ENCODE assay signal across 8 cellular contexts in genomic region chr19:21569497-21569870, GRCh38.
DNase-seq lines count a peak whose midpoint lies in the region; TF ChIP-seq lines count a peak whose summit lies in the region.

No MANE protein-coding gene starts in this region.

- H3K36me3 ChIP-seq in testis (ENCODE audit: low read depth, missing control alignments) (no peaks in the 10 kb centered on the region), smooth muscle cell (ENCODE audit: low read depth) (no peaks in the 10 kb centered on the region)

- TF ChIP-seq CTCF in testis (IDR thresholded peaks at IDR 0.05), result no peak
- TF ChIP-seq CTCF in smooth muscle cell (IDR thresholded peaks at IDR 0.05; ENCODE audit: borderline replicate concordance, insufficient read depth, poor library complexity, severe bottlenecking), result no peak

- H4K20me1 ChIP-seq in smooth muscle cell (ENCODE audit: low read depth), result no peaks in the 10 kb centered on the region

- TF ChIP-seq POLR2A in testis (IDR thresholded peaks at IDR 0.05), result no peak

- H3F3A ChIP-seq in smooth muscle cell (ENCODE audit: low read depth), result no peaks in the 10 kb centered on the region

- H3K9me3 ChIP-seq in testis (no peaks in the 10 kb centered on the region), smooth muscle cell (replicated peaks; ENCODE audit: low read depth) (peaks cover 13% of the 10 kb centered on the region)

- DNase-seq in NCI-H748 (lab: John Stamatoyannopoulos, UW; ENCODE audit: unreplicated experiment), result peak; percentile 70
- DNase-seq in NCI-H748 treated with DMSO at 0.1 percent for 48 hours (lab: John Stamatoyannopoulos, UW), result no peak
- DNase-seq in activated effector memory CD4-positive, alpha-beta T cell treated with anti-CD3 and anti-CD28 coated beads, Interleukin-2, amount 50 U/mL, for 16 hours, result peak; percentile 87
- DNase-seq in midbrain (lab: John Stamatoyannopoulos, UW), result peak; percentile 81
- DNase-seq in testis, result no peak
- DNase-seq in smooth muscle cell (lab: John Stamatoyannopoulos, UW; ENCODE audit: unreplicated experiment), result no peak
- DNase-seq in NCI-H1092 treated with DMSO at 0.1 percent for 48 hours (lab: John Stamatoyannopoulos, UW), result no peak
- no peak for DNase-seq in NCI-H2196 treated with DMSO at 0.1 percent for 48 hours (lab: John Stamatoyannopoulos, UW; ENCODE audit: unreplicated experiment)

- WGBS in testis, 2 donors, result 35 to 69% methylated on average over 16 of the region's 16 CpGs
- WGBS in smooth muscle cell (ENCODE audit: low lambda C conversion rate), result 88% methylated on average over 16 of the region's 16 CpGs

- H3K9ac ChIP-seq in smooth muscle cell (ENCODE audit: low read depth), result no peak overlapping the region

- peak overlapping the region; percentile 47 to 55 for H3K4me3 ChIP-seq in testis
- H3K4me3 ChIP-seq in smooth muscle cell, result no peak overlapping the region

- peak overlapping the region in 1 of 2 donors; percentile 69 for H3K27ac ChIP-seq in testis
- H3K27ac ChIP-seq in smooth muscle cell (ENCODE audit: low read depth), result no peak overlapping the region

- intact Hi-C loops in testis (cut with DNase I; ENCODE audit: low total_unique reads), result no loop called here

- no peaks in the 10 kb centered on the region for H3K27me3 ChIP-seq in testis
- no peaks in the 10 kb centered on the region for H3K27me3 ChIP-seq in smooth muscle cell (ENCODE audit: low read depth)

- no peaks in the 10 kb centered on the region for H3K79me2 ChIP-seq in smooth muscle cell (ENCODE audit: low read depth)

- H3K4me2 ChIP-seq in smooth muscle cell, result no peak overlapping the region

- H3K4me1 ChIP-seq in testis (no peaks in the 10 kb centered on the region), smooth muscle cell (ENCODE audit: low read depth) (no peaks in the 10 kb centered on the region)

- H2AFZ ChIP-seq in smooth muscle cell (ENCODE audit: low read depth), result no peak overlapping the region

Comparison
In these comparisons a context has a peak if more than half of its experiments do, and no peak if none do; other contexts are left out.
1. DNase-seq: peak in NCI-H748 (single experiment), activated effector memory CD4-positive, alpha-beta T cell treated with anti-CD3 and anti-CD28 coated beads, Interleukin-2, amount 50 U/mL, for 16 hours (single experiment) and midbrain (single experiment); none in NCI-H748 treated with DMSO at 0.1 percent for 48 hours (single experiment), testis (single experiment), smooth muscle cell (single experiment), NCI-H1092 treated with DMSO at 0.1 percent for 48 hours (single experiment) and NCI-H2196 treated with DMSO at 0.1 percent for 48 hours (single experiment).